Comparison of ENCODE assay signal across 15 cellular contexts in genomic region chr11:64093233-64094039, GRCh38. TPM values are rescaled to one million over a fixed set of nuclear protein-coding genes. Genes with fewer than 3 reads are reported as not detected.
A peak's percentile ranks its signal among the peaks of the same experiment; 100 is the strongest.
DNase-seq lines count a peak whose midpoint lies in the region; TF ChIP-seq lines count a peak whose summit lies in the region.
"Had no signal": no experiment of that assay in that cellular context is flagged by ENCODE, and none has a peak within 500 bp of the region (broad histone marks: within the 10 kb centered on the region; RNA-seq: fewer than 3 reads in every experiment).

No MANE protein-coding gene starts in this region.

- no peaks in the 10 kb centered on the region for H4K20me1 ChIP-seq in hepatocyte (ENCODE audit: insufficient read depth, poor library complexity, severe bottlenecking)

- no peak overlapping the region for H3K4me2 ChIP-seq in hepatocyte

- no peaks in the 10 kb centered on the region for H3K79me2 ChIP-seq in hepatocyte

- TF ChIP-seq CTCF in hepatocyte (IDR thresholded peaks at IDR 0.05; ENCODE audit: poor library complexity) = no peak

- no peaks in the 10 kb centered on the region for H3K36me3 ChIP-seq in SJCRH30
- no peaks in the 10 kb centered on the region for H3K36me3 ChIP-seq in hepatocyte (replicated peaks; ENCODE audit: insufficient read depth, low read depth)
- H3K36me3 ChIP-seq: ovary, suprapubic skin had no signal

- H2AFZ ChIP-seq in hepatocyte = no peak overlapping the region

- DNase-seq in NCI-H187 (lab: John Stamatoyannopoulos, UW) (peak; percentile 42 to 63), SJCRH30 (no peak), hepatocyte (ENCODE audit: low spot score) (peak; percentile 37), NCI-H2171 treated with DMSO at 0.1 percent for 48 hours (lab: John Stamatoyannopoulos, UW) (no peak)
- no peak for DNase-seq in stimulated activated naive CD4-positive, alpha-beta T cell (lab: John Stamatoyannopoulos, UW)
- no peak for DNase-seq in activated naive CD4-positive, alpha-beta T cell treated with anti-CD3 and anti-CD28 coated beads, Interleukin-2, amount 50 U/mL, for 16 hours
- DNase-seq: CD4-positive, alpha-beta T cell; cerebellar nuclear complex; NCI-H524; ovary; T-helper 17 cell had no signal

- WGBS in hepatocyte (ENCODE audit: low lambda C conversion rate, missing lambda C conversion rate) = 85% methylated on average over 13 of the region's 13 CpGs

- H3K4me1 ChIP-seq in SJCRH30 (peaks cover 41% of the 10 kb centered on the region), hepatocyte (ENCODE audit: insufficient read depth) (peaks cover 53% of the 10 kb centered on the region)

- no peaks in the 10 kb centered on the region for H3K9me2 ChIP-seq in hepatocyte (replicated peaks; ENCODE audit: insufficient read depth)

- H3K27ac ChIP-seq in SJCRH30 (peak overlapping the region; percentile 73), hepatocyte (no peak overlapping the region), temporal lobe (ENCODE audit: low read depth, low read length) (peak overlapping the region; percentile 96)
- H3K27ac ChIP-seq: ovary, suprapubic skin had no signal

- H3K4me3 ChIP-seq in SJCRH30 = no peak overlapping the region
- H3K4me3 ChIP-seq in hepatocyte = no peak overlapping the region
- H3K4me3 ChIP-seq: ovary, suprapubic skin had no signal

- H3K27me3 ChIP-seq in SJCRH30 (no peaks in the 10 kb centered on the region), hepatocyte (no peaks in the 10 kb centered on the region)
- H3K27me3 ChIP-seq: ovary, suprapubic skin had no signal

- H3K9me3 ChIP-seq in SJCRH30 (replicated peaks) (no peaks in the 10 kb centered on the region), hepatocyte (ENCODE audit: low read depth) (no peaks in the 10 kb centered on the region)
- H3K9me3 ChIP-seq: ovary, suprapubic skin had no signal

RNA-seq across cellular contexts. Expression of gene FLRT1, which starts 57.7 kb away (rescaled TPM):
- total RNA-seq in SJCRH30 (2014; rRNA removed; shearing (Covaris generic)) = 0.76 and 1.4 TPM in 2 replicates
- total RNA-seq in hepatocyte = 0.43 and 0.84 TPM in 2 replicates
- polyA plus RNA-seq in hepatocyte = 0.34 and 0.61 TPM in 2 replicates
- total RNA-seq in temporal lobe = 7.6 TPM
- total RNA-seq: CD4-positive, alpha-beta T cell; endothelial cell of umbilical vein; glomerular endothelial cell; suprapubic skin; T-helper 17 cell had no signal
- polyA plus RNA-seq: endothelial cell of umbilical vein had no signal

Comparison
In these comparisons a context has a peak if more than half of its experiments do, and no peak if none do; other contexts are left out.
1. DNase-seq: peak in NCI-H187 (2 of 2) and hepatocyte (single experiment); none in SJCRH30 (0 of 2), stimulated activated naive CD4-positive, alpha-beta T cell (0 of 6), NCI-H2171 treated with DMSO at 0.1 percent for 48 hours (single experiment) and activated naive CD4-positive, alpha-beta T cell treated with anti-CD3 and anti-CD28 coated beads, Interleukin-2, amount 50 U/mL, for 16 hours (single experiment).